Comparison of ENCODE assay signal across 2 cellular contexts in the genomic region with DNA sequence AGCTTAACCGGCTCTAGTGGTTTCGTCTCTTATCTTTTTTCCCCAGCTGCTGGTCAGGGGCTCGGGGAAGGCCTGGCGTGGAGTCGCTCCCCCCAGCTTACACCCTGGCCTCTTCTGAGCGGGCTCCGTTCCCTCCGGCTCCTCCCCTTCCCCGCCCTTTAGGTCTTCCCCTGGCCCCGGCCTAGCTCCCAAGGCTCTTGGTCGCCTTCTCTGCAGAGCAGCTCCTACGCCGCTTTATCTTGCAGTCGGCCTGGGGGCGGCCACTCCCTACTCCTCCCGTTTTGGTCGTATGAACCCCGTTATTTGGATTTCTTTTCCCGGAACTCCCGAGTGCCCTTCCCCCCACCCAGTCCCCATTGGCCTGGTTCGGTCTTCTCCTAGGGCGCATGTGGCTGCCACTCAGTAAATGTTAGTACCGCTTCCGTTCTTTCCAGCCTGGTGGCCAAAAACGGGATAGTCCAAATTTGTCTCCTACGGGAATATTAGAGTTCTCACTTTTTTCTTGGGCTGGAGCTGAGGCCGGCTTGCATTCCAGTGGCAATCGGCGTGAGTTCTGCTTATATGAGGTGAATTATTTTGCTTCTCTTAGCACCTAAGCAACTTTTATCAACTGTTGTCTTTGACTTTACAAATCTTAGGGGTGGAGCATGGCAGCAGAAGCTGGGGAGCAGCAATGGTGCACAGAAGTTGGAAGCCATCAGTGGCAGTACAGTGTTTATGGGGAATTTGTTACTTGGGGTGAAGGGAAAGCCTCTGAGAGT.
TF ChIP-seq lines count a peak whose summit lies in the region.

No MANE protein-coding gene starts in this region.

TF ChIP-seq in GM23338, 12 proteins besides CTCF, POLR2A, EP300 and RAD21:
- TF ChIP-seq EZH2 (IDR thresholded peaks at IDR 0.05; ENCODE audit: low read depth, unreplicated experiment) (no peak), POLR2AphosphoS5 (IDR thresholded peaks at IDR 0.05; ENCODE audit: low read depth) (0 out of 2 replicates have a peak, but pooled peaks have one; percentile 10)

TF ChIP-seq in IMR-90, 13 proteins besides CTCF, POLR2A, EP300 and RAD21:
- TF ChIP-seq CHD1 (IDR thresholded peaks at IDR 0.05; ENCODE audit: low read depth, low read length) (0 out of 2 replicates have a peak, but pooled peaks have one; percentile 52), MAFK (IDR thresholded peaks at IDR 0.05; ENCODE audit: low read depth, low read length) (no peak), MXI1 (IDR thresholded peaks at IDR 0.05; ENCODE audit: borderline replicate concordance, low read depth, low read length) (peak; percentile 73; the same call in 1 of the 2 replicates), RCOR1 (IDR thresholded peaks at IDR 0.05; ENCODE audit: insufficient replicate concordance, low read length) (no peak)
